Comparison of ENCODE assay signal across 1 cellular context in the genomic region with DNA sequence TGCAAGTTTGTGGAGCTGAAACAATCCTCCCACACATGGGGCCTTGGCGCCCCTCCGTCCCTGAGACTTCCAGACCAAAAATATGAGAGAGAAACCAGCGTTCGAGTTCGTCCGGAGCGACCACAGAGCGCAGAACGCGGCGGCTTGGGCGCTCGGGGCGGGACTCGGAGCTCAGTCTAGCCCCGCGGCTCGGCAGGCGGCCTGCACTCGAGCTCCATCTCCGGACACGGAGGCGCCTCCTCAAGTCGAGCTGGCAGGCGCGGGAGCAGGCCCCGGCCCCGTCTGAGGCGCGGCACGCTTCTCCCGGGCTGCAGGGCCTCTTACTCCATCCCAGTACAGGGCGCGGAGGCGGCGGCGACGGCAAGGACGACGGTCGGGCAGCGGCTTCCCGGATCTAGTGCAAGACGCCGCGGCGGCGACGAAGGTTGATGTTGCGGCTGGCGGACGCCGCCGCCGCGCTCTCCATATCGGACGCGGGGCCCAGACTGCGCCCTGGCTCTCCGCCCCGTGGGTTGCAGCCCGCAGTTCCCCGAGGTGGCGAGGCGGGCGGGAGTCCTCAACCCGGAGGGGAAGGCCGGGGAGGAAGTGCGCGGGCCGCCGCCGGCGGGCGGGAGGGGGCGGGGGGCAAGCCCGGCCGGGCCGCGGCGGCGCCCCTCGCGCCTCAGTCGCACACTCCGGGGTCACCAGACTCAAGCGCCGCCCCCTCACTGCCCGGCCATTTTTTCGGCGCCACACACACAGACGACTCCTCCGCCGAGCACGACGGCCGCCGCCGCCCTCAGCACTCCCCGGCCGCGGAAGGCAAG.
TF ChIP-seq lines count a peak whose summit lies in the region.

No MANE protein-coding gene starts in this region.

TF ChIP-seq in HEK293, 187 proteins besides CTCF, POLR2A, EP300 and RAD21 (continued from another document):
- TF ChIP-seq ZNF248 (tag by site-specific recombination; IDR thresholded peaks at IDR 0.05): no peak
- TF ChIP-seq ZBTB8A (tag by site-specific recombination; IDR thresholded peaks at IDR 0.05): peak; percentile 71
- TF ChIP-seq, protein P1, sequence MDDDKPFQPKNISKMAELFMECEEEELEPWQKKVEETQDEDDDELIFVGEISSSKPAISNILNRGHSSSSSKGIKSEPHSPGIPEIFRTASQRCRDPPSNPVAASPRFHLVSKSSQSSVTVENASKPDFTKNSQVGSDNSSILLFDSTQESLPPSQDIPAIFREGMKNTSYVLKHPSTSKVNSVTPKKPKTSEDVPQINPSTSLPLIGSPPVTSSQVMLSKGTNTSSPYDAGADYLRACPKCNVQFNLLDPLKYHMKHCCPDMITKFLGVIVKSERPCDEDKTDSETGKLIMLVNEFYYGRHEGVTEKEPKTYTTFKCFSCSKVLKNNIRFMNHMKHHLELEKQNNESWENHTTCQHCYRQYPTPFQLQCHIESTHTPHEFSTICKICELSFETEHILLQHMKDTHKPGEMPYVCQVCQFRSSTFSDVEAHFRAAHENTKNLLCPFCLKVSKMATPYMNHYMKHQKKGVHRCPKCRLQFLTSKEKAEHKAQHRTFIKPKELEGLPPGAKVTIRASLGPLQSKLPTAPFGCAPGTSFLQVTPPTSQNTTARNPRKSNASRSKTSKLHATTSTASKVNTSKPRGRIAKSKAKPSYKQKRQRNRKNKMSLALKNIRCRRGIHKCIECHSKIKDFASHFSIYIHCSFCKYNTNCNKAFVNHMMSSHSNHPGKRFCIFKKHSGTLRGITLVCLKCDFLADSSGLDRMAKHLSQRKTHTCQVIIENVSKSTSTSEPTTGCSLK (tag by site-specific recombination; IDR thresholded peaks at IDR 0.05): no peak
- TF ChIP-seq YY1 (tag by site-specific recombination; IDR thresholded peaks at IDR 0.05): peak; percentile 68; the same call in 1 of the 2 replicates
- no peak for TF ChIP-seq TRIM28 (IDR thresholded peaks at IDR 0.05; ENCODE audit: borderline replicate concordance, low read length)
- TF ChIP-seq ZFP37 (tag by site-specific recombination; IDR thresholded peaks at IDR 0.05): peak; percentile 87; the same call in 1 of the 2 replicates
